Comparison of ENCODE assay signal across 8 cellular contexts in the genomic region with DNA sequence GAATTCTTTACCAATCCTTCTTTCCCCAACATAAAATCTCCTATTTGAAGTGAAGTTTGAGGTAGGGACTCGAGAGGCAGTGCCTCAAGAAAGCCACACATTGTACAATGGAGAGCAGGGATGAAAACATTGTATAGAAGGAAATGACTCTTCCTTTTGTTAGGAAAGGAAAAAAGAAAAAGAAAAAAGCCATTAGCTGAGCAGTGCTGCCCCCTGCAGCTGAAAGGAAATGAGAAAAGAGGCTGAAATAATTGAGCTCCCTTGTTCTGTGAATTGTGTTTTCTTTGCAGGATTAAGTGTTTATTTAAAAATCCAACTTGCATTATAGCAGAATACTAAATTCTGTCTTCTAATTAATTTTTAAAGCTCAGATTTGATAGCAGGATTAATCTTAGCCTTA.
DNase-seq lines count a peak whose midpoint lies in the region; ATAC-seq and TF ChIP-seq lines count a peak whose summit lies in the region.

No MANE protein-coding gene starts in this region.

- 0 out of 2 replicates have a peak, but pooled peaks cover 4% of the 10 kb centered on the region for H3K9me2 ChIP-seq in GM23338 (ENCODE audit: insufficient read depth)

- no peaks in the 10 kb centered on the region for H3K79me2 ChIP-seq in GM23338 (replicated peaks; ENCODE audit: insufficient read depth)

- H3F3A ChIP-seq in GM23338 (replicated peaks; ENCODE audit: low read depth) = no peaks in the 10 kb centered on the region

- no peak overlapping the region for H3K4me2 ChIP-seq in GM23338

- H2AFZ ChIP-seq in GM23338 = no peak overlapping the region

- no peaks in the 10 kb centered on the region for H3K36me3 ChIP-seq in GM23338 (ENCODE audit: insufficient read depth)
- no peaks in the 10 kb centered on the region for H3K36me3 ChIP-seq in naive thymus-derived CD4-positive, alpha-beta T cell (ENCODE audit: control insufficient read depth in 2 of 3, insufficient read depth in 3 of 3, low read length in 3 of 3)

- DNase-seq in 8988T (peak; percentile 31), GM23338 (ENCODE audit: low spot score) (peak; percentile 64), SK-MEL-5 (ENCODE audit: low read depth, low spot score) (peak; percentile 49), head of caudate nucleus (peak in 31 of 42 donors; percentile 6 to 81 (median 47))
- DNase-seq in naive thymus-derived CD4-positive, alpha-beta T cell = no peak

- POLR2A ChIA-PET in naive thymus-derived CD4-positive, alpha-beta T cell (lab: Charles Lee) = no interaction called here

- H3K4me1 ChIP-seq in GM23338 (ENCODE audit: insufficient read depth) = 0 out of 2 replicates have a peak, but pooled peaks cover 12% of the 10 kb centered on the region
- H3K4me1 ChIP-seq in naive thymus-derived CD4-positive, alpha-beta T cell (ENCODE audit: control insufficient read depth in 2 of 2, insufficient read depth in 2 of 2, low read length in 2 of 2) = no peaks in the 10 kb centered on the region

- peaks cover 11% of the 10 kb centered on the region for H3K4me1 Mint-ChIP-seq in GM23338
- no peaks in the 10 kb centered on the region for H3K4me1 Mint-ChIP-seq in naive thymus-derived CD4-positive, alpha-beta T cell

- peaks cover 14% of the 10 kb centered on the region; the same call in 2 of the 3 replicates for H3K9me3 Mint-ChIP-seq in GM23338
- peaks cover 0 to 6% (median 2%) of the 10 kb centered on the region in 11 donors for H3K9me3 Mint-ChIP-seq in naive thymus-derived CD4-positive, alpha-beta T cell

- H3K27ac ChIP-seq in GM23338 (ENCODE audit: low read depth) = no peak overlapping the region
- H3K27ac ChIP-seq in naive thymus-derived CD4-positive, alpha-beta T cell (ENCODE audit: low read depth, low read length) = no peak overlapping the region

- peak; percentile 66 to 78 for TF ChIP-seq CTCF in GM23338 (conservative IDR thresholded peaks at IDR 0.05; ENCODE audit: low read depth in 2 of 2)

- intact Hi-C loops in head of caudate nucleus (cut with DNase I) = loop anchor here (5.0 kb wide), 1 partner anchor 283 kb away; no protein-coding TSS in a partner anchor
- intact Hi-C loops in naive thymus-derived CD4-positive, alpha-beta T cell (cut with micrococcal nuclease) = no loop called here

- H3K36me3 Mint-ChIP-seq in GM23338 (ENCODE audit: low read depth) = peaks cover 6% of the 10 kb centered on the region; the same call in 2 of the 3 replicates
- no peaks in the 10 kb centered on the region for H3K36me3 Mint-ChIP-seq in naive thymus-derived CD4-positive, alpha-beta T cell

- no peak overlapping the region for H3K27ac Mint-ChIP-seq in GM23338
- no peak overlapping the region for H3K27ac Mint-ChIP-seq in naive thymus-derived CD4-positive, alpha-beta T cell

- CTCF ChIA-PET in naive thymus-derived CD4-positive, alpha-beta T cell (lab: Charles Lee) = interaction anchor here (1.0 kb wide), 1 partner anchor 68 kb away, joined by 3 read pairs; no protein-coding TSS in a partner anchor

- H3K27me3 Mint-ChIP-seq in GM23338 (ENCODE audit: insufficient read depth, low read depth, poor library complexity) = no peaks in the 10 kb centered on the region
- H3K27me3 Mint-ChIP-seq in naive thymus-derived CD4-positive, alpha-beta T cell = peaks cover 20 to 42% (median 26%) of the 10 kb centered on the region in 5 donors

- no peaks in the 10 kb centered on the region for H3K27me3 ChIP-seq in GM23338 (ENCODE audit: insufficient read depth)
- H3K27me3 ChIP-seq in naive thymus-derived CD4-positive, alpha-beta T cell (ENCODE audit: control insufficient read depth in 2 of 2, insufficient read depth in 2 of 2, low read length in 2 of 2) = no peaks in the 10 kb centered on the region

- no peaks in the 10 kb centered on the region for H3K9me3 ChIP-seq in naive thymus-derived CD4-positive, alpha-beta T cell (ENCODE audit: control insufficient read depth in 2 of 3, low read length in 3 of 3)

- H4K20me1 ChIP-seq in GM23338 (replicated peaks; ENCODE audit: insufficient read depth) = no peaks in the 10 kb centered on the region

- H3K4me3 Mint-ChIP-seq in GM23338 = no peak overlapping the region
- no peak overlapping the region for H3K4me3 Mint-ChIP-seq in naive thymus-derived CD4-positive, alpha-beta T cell

- ATAC-seq in GM23338 (no peak; the same call in 2 of the 3 replicates), GM21529 (IDR thresholded peaks at IDR 0.05; ENCODE audit: unreplicated experiment) (no peak), GM21717 (IDR thresholded peaks at IDR 0.05; ENCODE audit: unreplicated experiment) (no peak), HG02642 (IDR thresholded peaks at IDR 0.05; ENCODE audit: poor library complexity, unreplicated experiment) (no peak)
- ATAC-seq in naive thymus-derived CD4-positive, alpha-beta T cell = no peak

- in situ Hi-C loops in SK-MEL-5 (cut with HindIII; ENCODE audit: low pct_unique_long_range_greater_than_20kb, low sequenced_read_pairs) = no loop called here

- H3K4me3 ChIP-seq in GM23338 = no peak overlapping the region
- no peak overlapping the region for H3K4me3 ChIP-seq in naive thymus-derived CD4-positive, alpha-beta T cell (ENCODE audit: low read length)

TF ChIP-seq in GM23338, 12 proteins besides CTCF, POLR2A, EP300 and RAD21 (continues in another document):
- TF ChIP-seq ZNF331 (CRISPR knock-in tag; IDR thresholded peaks at IDR 0.05; ENCODE audit: low read depth) = no peak
- no peak for TF ChIP-seq EZH2 (IDR thresholded peaks at IDR 0.05; ENCODE audit: low read depth, unreplicated experiment)
- TF ChIP-seq ZNF114 (CRISPR knock-in tag; IDR thresholded peaks at IDR 0.05) = no peak
- TF ChIP-seq CREB1 (CRISPR knock-in tag; IDR thresholded peaks at IDR 0.05; ENCODE audit: low read depth) = no peak
- TF ChIP-seq, protein P1, sequence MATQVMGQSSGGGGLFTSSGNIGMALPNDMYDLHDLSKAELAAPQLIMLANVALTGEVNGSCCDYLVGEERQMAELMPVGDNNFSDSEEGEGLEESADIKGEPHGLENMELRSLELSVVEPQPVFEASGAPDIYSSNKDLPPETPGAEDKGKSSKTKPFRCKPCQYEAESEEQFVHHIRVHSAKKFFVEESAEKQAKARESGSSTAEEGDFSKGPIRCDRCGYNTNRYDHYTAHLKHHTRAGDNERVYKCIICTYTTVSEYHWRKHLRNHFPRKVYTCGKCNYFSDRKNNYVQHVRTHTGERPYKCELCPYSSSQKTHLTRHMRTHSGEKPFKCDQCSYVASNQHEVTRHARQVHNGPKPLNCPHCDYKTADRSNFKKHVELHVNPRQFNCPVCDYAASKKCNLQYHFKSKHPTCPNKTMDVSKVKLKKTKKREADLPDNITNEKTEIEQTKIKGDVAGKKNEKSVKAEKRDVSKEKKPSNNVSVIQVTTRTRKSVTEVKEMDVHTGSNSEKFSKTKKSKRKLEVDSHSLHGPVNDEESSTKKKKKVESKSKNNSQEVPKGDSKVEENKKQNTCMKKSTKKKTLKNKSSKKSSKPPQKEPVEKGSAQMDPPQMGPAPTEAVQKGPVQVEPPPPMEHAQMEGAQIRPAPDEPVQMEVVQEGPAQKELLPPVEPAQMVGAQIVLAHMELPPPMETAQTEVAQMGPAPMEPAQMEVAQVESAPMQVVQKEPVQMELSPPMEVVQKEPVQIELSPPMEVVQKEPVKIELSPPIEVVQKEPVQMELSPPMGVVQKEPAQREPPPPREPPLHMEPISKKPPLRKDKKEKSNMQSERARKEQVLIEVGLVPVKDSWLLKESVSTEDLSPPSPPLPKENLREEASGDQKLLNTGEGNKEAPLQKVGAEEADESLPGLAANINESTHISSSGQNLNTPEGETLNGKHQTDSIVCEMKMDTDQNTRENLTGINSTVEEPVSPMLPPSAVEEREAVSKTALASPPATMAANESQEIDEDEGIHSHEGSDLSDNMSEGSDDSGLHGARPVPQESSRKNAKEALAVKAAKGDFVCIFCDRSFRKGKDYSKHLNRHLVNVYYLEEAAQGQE (IDR thresholded peaks at IDR 0.05; ENCODE audit: unreplicated experiment) = no peak
- no peak for TF ChIP-seq STAT1 (IDR thresholded peaks at IDR 0.05; ENCODE audit: unreplicated experiment)
- no peak for TF ChIP-seq EZH2phosphoT487 (IDR thresholded peaks at IDR 0.05; ENCODE audit: unreplicated experiment)
- TF ChIP-seq, protein P2, sequence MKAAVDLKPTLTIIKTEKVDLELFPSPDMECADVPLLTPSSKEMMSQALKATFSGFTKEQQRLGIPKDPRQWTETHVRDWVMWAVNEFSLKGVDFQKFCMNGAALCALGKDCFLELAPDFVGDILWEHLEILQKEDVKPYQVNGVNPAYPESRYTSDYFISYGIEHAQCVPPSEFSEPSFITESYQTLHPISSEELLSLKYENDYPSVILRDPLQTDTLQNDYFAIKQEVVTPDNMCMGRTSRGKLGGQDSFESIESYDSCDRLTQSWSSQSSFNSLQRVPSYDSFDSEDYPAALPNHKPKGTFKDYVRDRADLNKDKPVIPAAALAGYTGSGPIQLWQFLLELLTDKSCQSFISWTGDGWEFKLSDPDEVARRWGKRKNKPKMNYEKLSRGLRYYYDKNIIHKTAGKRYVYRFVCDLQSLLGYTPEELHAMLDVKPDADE (IDR thresholded peaks at IDR 0.05) = no peak

Comparison
In these comparisons a context has a peak if more than half of its experiments do, and no peak if none do; other contexts are left out.
1. DNase-seq: peak in 8988T (single experiment), GM23338 (single experiment), SK-MEL-5 (single experiment) and head of caudate nucleus (31 of 42); none in naive thymus-derived CD4-positive, alpha-beta T cell (0 of 9).